Comparison of ENCODE assay signal across 21 cellular contexts in the genomic region with DNA sequence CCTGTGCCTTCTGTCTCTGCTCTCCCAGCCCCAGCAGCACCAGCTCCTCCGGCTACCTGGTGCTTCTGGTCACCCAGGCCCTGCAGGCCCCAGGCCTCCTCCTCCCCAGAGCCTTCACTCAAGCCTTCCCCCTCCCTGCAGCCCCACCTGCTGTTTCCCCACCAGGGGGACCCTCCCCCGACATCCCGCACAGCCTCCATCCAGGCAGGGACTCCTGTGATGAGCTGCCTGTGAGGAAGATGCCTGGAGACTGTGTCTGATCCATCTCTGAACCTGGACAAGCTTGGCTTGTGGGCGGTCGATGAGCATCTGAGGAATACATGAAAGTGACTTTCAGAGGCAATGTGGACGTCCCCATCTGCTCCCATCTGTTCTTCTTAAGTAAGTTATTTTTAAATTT. TPM values are rescaled to one million over a fixed set of nuclear protein-coding genes. Genes with fewer than 3 reads are reported as not detected.
DNase-seq lines count a peak whose midpoint lies in the region; ATAC-seq, FAIRE-seq and TF ChIP-seq lines count a peak whose summit lies in the region.
"Had no signal": no experiment of that assay in that cellular context is flagged by ENCODE, and none has a peak within 500 bp of the region (broad histone marks: within the 10 kb centered on the region; RNA-seq: fewer than 3 reads in every experiment).

No MANE protein-coding gene starts in this region.

- intact Hi-C loops in activated CD4-positive, alpha-beta memory T cell treated with anti-CD3 and anti-CD28 coated beads for 36 hours (cut with micrococcal nuclease) = no loop called here
- intact Hi-C loops in K562 (cut with micrococcal nuclease) = no loop called here

- H3K4me1 Mint-ChIP-seq in activated CD4-positive, alpha-beta memory T cell treated with anti-CD3 and anti-CD28 coated beads for 36 hours (ENCODE audit: low read depth) = peaks cover 36% of the 10 kb centered on the region
- peaks cover 45% of the 10 kb centered on the region for H3K4me1 Mint-ChIP-seq in activated CD4-positive, alpha-beta memory T cell treated with anti-CD3 and anti-CD28 coated beads, Interleukin-2, amount 10 ng/mL, durations not matched to agents 7 days and 5 days

- 20% methylated on average over 4 of the region's 6 CpGs for WGBS in K562 (ENCODE audit: insufficient coverage, low coverage, missing lambda C conversion rate)

- no peak overlapping the region for H2AFZ ChIP-seq in K562 (ENCODE audit: low read depth, low read length)
- no peak overlapping the region for H2AFZ ChIP-seq in parathyroid adenoma

- no peaks in the 10 kb centered on the region for H3K9me1 ChIP-seq in K562 (ENCODE audit: control insufficient read depth, insufficient read depth, low read length)

- H3K36me3 Mint-ChIP-seq in activated CD4-positive, alpha-beta memory T cell treated with anti-CD3 and anti-CD28 coated beads for 36 hours = no peaks in the 10 kb centered on the region
- peaks cover 3% of the 10 kb centered on the region for H3K36me3 Mint-ChIP-seq in activated CD4-positive, alpha-beta memory T cell treated with anti-CD3 and anti-CD28 coated beads, Interleukin-2, amount 10 ng/mL, durations not matched to agents 7 days and 5 days (ENCODE audit: low read depth)
- H3K36me3 Mint-ChIP-seq: CD8-positive, alpha-beta T cell had no signal

- peak overlapping the region; percentile 40 for H3K27ac Mint-ChIP-seq in activated CD4-positive, alpha-beta memory T cell treated with anti-CD3 and anti-CD28 coated beads for 36 hours
- H3K27ac Mint-ChIP-seq in activated CD4-positive, alpha-beta memory T cell treated with anti-CD3 and anti-CD28 coated beads, Interleukin-2, amount 10 ng/mL, durations not matched to agents 7 days and 5 days = no peak overlapping the region
- H3K27ac Mint-ChIP-seq: CD8-positive, alpha-beta T cell had no signal

- H3K27ac ChIP-seq in K562 (ENCODE audit: extremely low read depth, low read depth, low read length) (no peak overlapping the region), parathyroid adenoma (peak overlapping the region; percentile 24)
- H3K27ac ChIP-seq: A549 had no signal

- CTCF ChIA-PET in activated CD4-positive, alpha-beta memory T cell treated with anti-CD3 and anti-CD28 coated beads for 36 hours (lab: Charles Lee) = no interaction called here
- CTCF ChIA-PET in activated CD4-positive, alpha-beta memory T cell treated with anti-CD3 and anti-CD28 coated beads, Interleukin-2, amount 10 ng/mL, durations not matched to agents 7 days and 5 days (lab: Charles Lee) = no interaction called here
- CTCF ChIA-PET in K562 (lab: Yijun Ruan, JAX; ENCODE audit: low intra/inter-chr PET ratio) = no interaction called here

- TF ChIP-seq RAD21 in K562 (CRISPR knock-in tag; conservative IDR thresholded peaks at IDR 0.05 in 1 of 2, IDR thresholded peaks at IDR 0.05 in 1 of 2) = no peak

- POLR2A ChIA-PET in activated CD4-positive, alpha-beta memory T cell treated with anti-CD3 and anti-CD28 coated beads for 36 hours (lab: Charles Lee) = no interaction called here
- POLR2A ChIA-PET in activated CD4-positive, alpha-beta memory T cell treated with anti-CD3 and anti-CD28 coated beads, Interleukin-2, amount 10 ng/mL, durations not matched to agents 7 days and 5 days (lab: Charles Lee) = no interaction called here
- POLR2A ChIA-PET in K562 (lab: Yijun Ruan, JAX) = interaction anchor here (0.6 to 1.7 kb wide), 3 partner anchors 14 to 814 kb away, joined by 3 to 7 read pairs (median 3); no protein-coding TSS in a partner anchor

- H3K27me3 Mint-ChIP-seq in activated CD4-positive, alpha-beta memory T cell treated with anti-CD3 and anti-CD28 coated beads for 36 hours = peaks cover 8% of the 10 kb centered on the region
- H3K27me3 Mint-ChIP-seq in activated CD4-positive, alpha-beta memory T cell treated with anti-CD3 and anti-CD28 coated beads, Interleukin-2, amount 10 ng/mL, durations not matched to agents 7 days and 5 days = no peaks in the 10 kb centered on the region

- H3K4me1 ChIP-seq in K562 (replicated peaks in 1 of 2; ENCODE audit: control insufficient read depth in 2 of 2, insufficient read depth in 2 of 2, low read length in 2 of 2) = no peaks in the 10 kb centered on the region
- no peaks in the 10 kb centered on the region for H3K4me1 ChIP-seq in parathyroid adenoma

- no peaks in the 10 kb centered on the region for H3K9me3 ChIP-seq in K562 (replicated peaks; ENCODE audit: control insufficient read depth, insufficient read depth, low read depth, low read length)
- H3K9me3 ChIP-seq in parathyroid adenoma (ENCODE audit: control insufficient read depth, low read length) = no peaks in the 10 kb centered on the region
- H3K9me3 ChIP-seq: A549; BLaER1 treated with 17β-estradiol and CSF1 and Interleukin-3, amounts not matched to agents 10 nM and 100 nM had no signal

- FAIRE-seq in K562 (lab: Jason Lieb, UNC) = no peak
- FAIRE-seq: A549, H54 had no signal

- no peaks in the 10 kb centered on the region for H3K36me3 ChIP-seq in H7 (replicated peaks; ENCODE audit: control insufficient read depth, insufficient read depth, low read length)
- no peaks in the 10 kb centered on the region for H3K36me3 ChIP-seq in K562 (ENCODE audit: control insufficient read depth, insufficient read depth, low read length)
- no peaks in the 10 kb centered on the region for H3K36me3 ChIP-seq in parathyroid adenoma (ENCODE audit: control insufficient read depth, insufficient read depth, low read length)
- H3K36me3 ChIP-seq: BLaER1 treated with 17β-estradiol and CSF1 and Interleukin-3, amounts not matched to agents 10 nM and 100 nM had no signal

- no peaks in the 10 kb centered on the region; the same call in 1 of the 2 replicates for H4K20me1 ChIP-seq in K562 (replicated peaks; ENCODE audit: control insufficient read depth, insufficient read depth, low read length)
- H4K20me1 ChIP-seq: BLaER1 treated with 17β-estradiol and CSF1 and Interleukin-3, amounts not matched to agents 10 nM and 100 nM had no signal

- in situ Hi-C loops in K562 (cut with MboI) = no loop called here

- H3K9me3 Mint-ChIP-seq in activated CD4-positive, alpha-beta memory T cell treated with anti-CD3 and anti-CD28 coated beads for 36 hours = no peaks in the 10 kb centered on the region
- peaks cover 7% of the 10 kb centered on the region for H3K9me3 Mint-ChIP-seq in activated CD4-positive, alpha-beta memory T cell treated with anti-CD3 and anti-CD28 coated beads, Interleukin-2, amount 10 ng/mL, durations not matched to agents 7 days and 5 days
- H3K9me3 Mint-ChIP-seq: CD8-positive, alpha-beta T cell had no signal

- no peak for TF ChIP-seq POLR2A in K562 (conservative IDR thresholded peaks at IDR 0.05)

- H3K79me2 ChIP-seq in K562 (ENCODE audit: control insufficient read depth, insufficient read depth, low read length) (no peaks in the 10 kb centered on the region), parathyroid adenoma (no peaks in the 10 kb centered on the region)

- TF ChIP-seq EP300 in K562 (IDR thresholded peaks at IDR 0.05; ENCODE audit: low read length) = no peak

- ATAC-seq in K562 = peak; percentile 55
- ATAC-seq: A549; CD8-positive, alpha-beta T cell; PC-3 had no signal

- H3K9ac ChIP-seq in K562 (ENCODE audit: insufficient read depth in 1 of 2, low read depth in 2 of 2, low read length in 2 of 2) (no peak overlapping the region), parathyroid adenoma (no peak overlapping the region)
- H3K9ac ChIP-seq: BLaER1 treated with 17β-estradiol and CSF1 and Interleukin-3, amounts not matched to agents 10 nM and 100 nM had no signal

- no peak for TF ChIP-seq CTCF in K562 (IDR thresholded peaks at IDR 0.05 in 2 of 3, conservative IDR thresholded peaks at IDR 0.05 in 1 of 3; ENCODE audit: insufficient read depth in 2 of 3, low read depth in 1 of 3, low read length in 3 of 3)
- no peak for TF ChIP-seq CTCF in parathyroid adenoma (IDR thresholded peaks at IDR 0.05)

- DNase-seq in activated CD4-positive, alpha-beta memory T cell treated with anti-CD3 and anti-CD28 coated beads for 36 hours = no peak
- no peak for DNase-seq in activated CD4-positive, alpha-beta memory T cell treated with anti-CD3 and anti-CD28 coated beads, Interleukin-2, amount 10 ng/mL, durations not matched to agents 7 days and 5 days
- peak; percentile 50 for DNase-seq in H7
- no peak for DNase-seq in K562 (ENCODE audit: extremely low read depth in 1 of 4, low spot score in 3 of 4)
- no peak for DNase-seq in stimulated activated naive CD4-positive, alpha-beta T cell (lab: John Stamatoyannopoulos, UW)
- no peak for DNase-seq in ecto neural progenitor cell (ENCODE audit: low spot score)
- DNase-seq: CD8-positive, alpha-beta T cell; DMS79; KBM-7; NCI-H1417; NCI-H187; NCI-H2107; NCI-H2227 treated with DMSO at 0.1 percent for 48 hours; NCI-H510A treated with DMSO at 0.1 percent for 48 hours; NCI-H774; PC-3; SIG-M5 had no signal

- H3K4me3 ChIP-seq in H7 (ENCODE audit: insufficient read depth, low read depth, low read length) = no peak overlapping the region
- no peak overlapping the region for H3K4me3 ChIP-seq in K562
- no peak overlapping the region for H3K4me3 ChIP-seq in parathyroid adenoma (ENCODE audit: low read depth, low read length)
- H3K4me3 ChIP-seq: A549; BLaER1 treated with 17β-estradiol and CSF1 and Interleukin-3, amounts not matched to agents 10 nM and 100 nM had no signal

- no peak overlapping the region for H3K4me3 Mint-ChIP-seq in activated CD4-positive, alpha-beta memory T cell treated with anti-CD3 and anti-CD28 coated beads for 36 hours
- no peak overlapping the region for H3K4me3 Mint-ChIP-seq in activated CD4-positive, alpha-beta memory T cell treated with anti-CD3 and anti-CD28 coated beads, Interleukin-2, amount 10 ng/mL, durations not matched to agents 7 days and 5 days
- H3K4me3 Mint-ChIP-seq: CD8-positive, alpha-beta T cell had no signal

- H3K4me2 ChIP-seq in K562 (ENCODE audit: insufficient read depth, low read length) (no peak overlapping the region), parathyroid adenoma (ENCODE audit: low read length) (no peak overlapping the region)
- H3K4me2 ChIP-seq: A549 had no signal

- H3K27me3 ChIP-seq in H7 (ENCODE audit: control insufficient read depth, insufficient read depth, low read length) (no peaks in the 10 kb centered on the region), K562 (ENCODE audit: control insufficient read depth in 2 of 2, insufficient read depth in 2 of 2, low read length in 2 of 2) (peaks cover 9 to 22% of the 10 kb centered on the region in 2 experiments; a peak in 4 of 5 replicates), parathyroid adenoma (ENCODE audit: control insufficient read depth, insufficient read depth, low read length) (no peaks in the 10 kb centered on the region)
- H3K27me3 ChIP-seq: BLaER1 treated with 17β-estradiol and CSF1 and Interleukin-3, amounts not matched to agents 10 nM and 100 nM had no signal

- BruUV-seq in K562 (replicated peaks; lab: Mats Ljungman, UMichigan) = no TSS peak

RNA-seq across cellular contexts. Expression of a gene that starts 45.0 kb away (rescaled TPM):
- total RNA-seq in activated CD4-positive, alpha-beta memory T cell treated with anti-CD3 and anti-CD28 coated beads for 36 hours = not detected
- total RNA-seq in activated CD4-positive, alpha-beta memory T cell treated with anti-CD3 and anti-CD28 coated beads, Interleukin-2, amount 10 ng/mL, durations not matched to agents 7 days and 5 days = not detected
- total RNA-seq in H7 (2014; rRNA removed; shearing (Covaris generic)) = 0.11 and 0.31 TPM in 2 replicates
- not detected in 2 replicates for total RNA-seq in K562 (2011; cell fraction: chromatin; rRNA removed; ENCODE audit: low replicate concordance)
- not detected in 2 replicates for total RNA-seq in K562 (2011; cell fraction: nucleolus; rRNA removed)
- total RNA-seq in K562 (2011; cell fraction: nucleoplasm; rRNA removed) = not detected in 2 replicates
- total RNA-seq in K562 (2014; rRNA removed) (not detected in 2 replicates), K562 (2014; rRNA removed; fragmentation: Illumina TruSeq; extraction: Trizol) (not detected in 2 replicates), K562 (2015; rRNA removed; fragmentation: Illumina TruSeq; extraction: Trizol) (not detected in 2 replicates), K562 (2021) (not detected in 2 replicates)
- polyA plus RNA-seq in K562 (2011; rRNA removed) (not detected in 2 replicates), K562 (2014; fragmentation: Illumina TruSeq; extraction: Trizol) (not detected in 2 replicates), K562 (2014; fragmentation: Nextera tagmentation; extraction: Ambion mirVana) (not detected), K562 (2014; rRNA removed) (not detected in 2 replicates)
- polyA plus RNA-seq in K562 (2011; cell fraction: cytosol; rRNA removed) = not detected in 2 replicates
- polyA plus RNA-seq in K562 (2011; cell fraction: nucleus; rRNA removed) = not detected in 2 replicates
- polyA plus RNA-seq in K562 (2012) = not detected in 2 replicates
- not detected in 2 replicates for polyA minus RNA-seq in K562 (2011; rRNA and poly(A)+ RNA removed)
- polyA minus RNA-seq in K562 (2011; cell fraction: cytosol; rRNA and poly(A)+ RNA removed) = not detected in 2 replicates
- polyA minus RNA-seq in K562 (2011; cell fraction: nucleus; rRNA and poly(A)+ RNA removed) = not detected in 2 replicates
- total RNA-seq: CD8-positive, alpha-beta T cell; PC-3 had no signal
- polyA plus RNA-seq: A549 had no signal
